In the genomic region with DNA sequence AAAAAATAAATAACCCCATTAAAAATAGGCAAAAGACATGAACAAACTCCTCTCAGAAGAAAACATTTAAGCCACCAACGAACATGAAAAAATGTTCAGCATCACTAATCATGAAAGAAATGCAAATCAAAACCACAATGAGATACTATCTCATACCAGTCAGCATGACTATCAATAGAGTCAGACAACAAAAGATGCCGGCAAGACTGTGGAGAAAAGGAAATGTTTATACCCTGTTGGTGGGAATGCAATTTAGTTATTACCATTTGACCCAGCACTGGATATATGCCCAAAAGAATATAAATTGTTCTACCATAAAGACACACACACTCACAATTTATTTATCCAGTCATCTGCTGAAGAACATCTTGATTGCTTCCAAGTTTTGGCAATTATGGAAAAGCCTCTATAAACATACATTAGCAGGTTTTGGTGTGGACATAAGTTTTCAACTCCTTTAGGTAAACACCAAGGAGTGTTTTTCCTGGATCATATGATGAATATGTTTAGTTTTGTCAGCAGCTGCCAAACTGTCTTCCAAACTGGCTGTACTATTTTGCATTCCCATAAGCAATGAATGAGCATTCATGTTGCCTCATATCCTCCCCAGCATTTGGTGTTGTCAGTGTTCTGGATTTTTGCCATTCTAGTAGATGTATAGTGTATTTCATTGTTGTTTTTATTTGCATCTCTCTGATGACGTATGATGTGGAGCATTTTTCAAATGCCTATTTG, we compare ENCODE assay signal across 17 cellular contexts. TPM values are rescaled to one million over a fixed set of nuclear protein-coding genes. Genes with fewer than 3 reads are reported as not detected.
DNase-seq lines count a peak whose midpoint lies in the region; ATAC-seq, FAIRE-seq and TF ChIP-seq lines count a peak whose summit lies in the region.
"Had no signal": no experiment of that assay in that cellular context is flagged by ENCODE, and none has a peak within 500 bp of the region (broad histone marks: within the 10 kb centered on the region; RNA-seq: fewer than 3 reads in every experiment).

No MANE protein-coding gene starts in this region.

- H3K79me2 ChIP-seq in K562 (ENCODE audit: control insufficient read depth, insufficient read depth, low read length), result no peaks in the 10 kb centered on the region

- H3K9me3 Mint-ChIP-seq in memory B cell, result peaks cover 26% of the 10 kb centered on the region

- ATAC-seq in K562, result no peak
- peak; percentile 53 for ATAC-seq in memory B cell (ENCODE audit: low read depth)
- ATAC-seq: naive thymus-derived CD4-positive, alpha-beta T cell; Panc1; sciatic nerve had no signal

- peaks cover 7% of the 10 kb centered on the region for H3K4me1 Mint-ChIP-seq in memory B cell
- H3K4me1 Mint-ChIP-seq: naive thymus-derived CD4-positive, alpha-beta T cell had no signal

- FAIRE-seq in K562 (lab: Jason Lieb, UNC), result no peak
- FAIRE-seq: kidney had no signal

- no peaks in the 10 kb centered on the region for H3K27me3 Mint-ChIP-seq in memory B cell

- H3K4me2 ChIP-seq in K562 (ENCODE audit: insufficient read depth, low read length), result no peak overlapping the region

- H3K4me3 Mint-ChIP-seq in memory B cell, result no peak overlapping the region
- H3K4me3 Mint-ChIP-seq: naive thymus-derived CD4-positive, alpha-beta T cell had no signal

- H3K27me3 ChIP-seq in MG63, result no peaks in the 10 kb centered on the region
- H3K27me3 ChIP-seq in K562 (ENCODE audit: control insufficient read depth in 2 of 2, insufficient read depth in 2 of 2, low read length in 2 of 2), result no peaks in the 10 kb centered on the region
- H3K27me3 ChIP-seq in adrenal gland, result no peaks in the 10 kb centered on the region
- no peaks in the 10 kb centered on the region for H3K27me3 ChIP-seq in ovary

- DNase-seq in EH (ENCODE audit: low read depth) (peak; percentile 49), MG63 (peak; percentile 55), K562 (ENCODE audit: extremely low read depth in 1 of 4, low spot score in 3 of 4) (no peak), memory B cell (ENCODE audit: low spot score in 2 of 2) (no peak), adrenal gland (no peak), ovary (no peak), COR-L47 (lab: John Stamatoyannopoulos, UW) (no peak)
- DNase-seq in activated CD8-positive, alpha-beta memory T cell treated with anti-CD3 and anti-CD28 coated beads for 24 hours, result no peak
- DNase-seq: activated CD4-positive, alpha-beta T cell treated with anti-CD3 and anti-CD28 coated beads, Interleukin-2, amount 50 U/mL, for 48 hours; cerebellar nuclear complex; kidney; naive thymus-derived CD4-positive, alpha-beta T cell; T-helper 9 cell had no signal

- intact Hi-C loops in K562 (cut with micrococcal nuclease) (no loop called here), adrenal gland (cut with DNase I) (no loop called here), ovary (cut with DNase I) (no loop called here)

- H3K27ac Mint-ChIP-seq in memory B cell, result no peak overlapping the region
- H3K27ac Mint-ChIP-seq: naive thymus-derived CD4-positive, alpha-beta T cell had no signal

- peaks cover 14% of the 10 kb centered on the region; the same call in 1 of the 2 replicates for H3K9me3 ChIP-seq in MG63
- H3K9me3 ChIP-seq in K562 (replicated peaks; ENCODE audit: control insufficient read depth, insufficient read depth, low read depth, low read length), result no peaks in the 10 kb centered on the region; the same call in 1 of the 2 replicates
- H3K9me3 ChIP-seq in adrenal gland (replicated peaks in 1 of 3), result peaks cover 0 to 5% (median 0%) of the 10 kb centered on the region in 3 donors
- H3K9me3 ChIP-seq in ovary, result no peaks in the 10 kb centered on the region

- no peak for TF ChIP-seq CTCF in K562 (IDR thresholded peaks at IDR 0.05 in 2 of 3, conservative IDR thresholded peaks at IDR 0.05 in 1 of 3; ENCODE audit: insufficient read depth in 2 of 3, low read depth in 1 of 3, low read length in 3 of 3)
- no peak for TF ChIP-seq CTCF in adrenal gland (IDR thresholded peaks at IDR 0.05)
- TF ChIP-seq CTCF in ovary (IDR thresholded peaks at IDR 0.05), result no peak

- no peak overlapping the region for H2AFZ ChIP-seq in K562 (ENCODE audit: low read depth, low read length)

- H3K4me1 ChIP-seq in K562 (replicated peaks in 1 of 2; ENCODE audit: control insufficient read depth in 2 of 2, insufficient read depth in 2 of 2, low read length in 2 of 2), result no peaks in the 10 kb centered on the region
- no peaks in the 10 kb centered on the region for H3K4me1 ChIP-seq in adrenal gland (replicated peaks in 1 of 2)
- no peaks in the 10 kb centered on the region for H3K4me1 ChIP-seq in ovary (ENCODE audit: insufficient read depth)

- BruUV-seq in K562 (replicated peaks; lab: Mats Ljungman, UMichigan), result no TSS peak

- TF ChIP-seq EP300 in K562 (IDR thresholded peaks at IDR 0.05; ENCODE audit: low read length), result no peak
- TF ChIP-seq EP300 in ovary (IDR thresholded peaks at IDR 0.05), result no peak

- H3K27ac ChIP-seq in K562 (ENCODE audit: extremely low read depth, low read depth, low read length) (no peak overlapping the region), adrenal gland (no peak overlapping the region), ovary (no peak overlapping the region)

- POLR2A ChIA-PET in K562 (lab: Yijun Ruan, JAX), result no interaction called here

- WGBS in K562 (ENCODE audit: insufficient coverage, low coverage, missing lambda C conversion rate), result 51% methylated on average over 3 of the region's 3 CpGs
- 60 to 72% (median 63%) methylated on average over 3 of the region's 3 CpGs for WGBS in adrenal gland, 4 donors
- 63 to 70% (median 63%) methylated on average over 3 of the region's 3 CpGs for WGBS in ovary, 3 donors

- no peak overlapping the region for H3K4me3 ChIP-seq in MG63
- no peak overlapping the region for H3K4me3 ChIP-seq in K562
- no peak overlapping the region for H3K4me3 ChIP-seq in adrenal gland
- H3K4me3 ChIP-seq in ovary, result no peak overlapping the region

- no peaks in the 10 kb centered on the region for H3K9me1 ChIP-seq in K562 (ENCODE audit: control insufficient read depth, insufficient read depth, low read length)

- CTCF ChIA-PET in K562 (lab: Yijun Ruan, JAX; ENCODE audit: low intra/inter-chr PET ratio), result no interaction called here

- TF ChIP-seq RAD21 in K562 (CRISPR knock-in tag; conservative IDR thresholded peaks at IDR 0.05 in 1 of 2, IDR thresholded peaks at IDR 0.05 in 1 of 2), result no peak

- in situ Hi-C loops in K562 (cut with MboI), result no loop called here

- no peak for TF ChIP-seq POLR2A in K562 (conservative IDR thresholded peaks at IDR 0.05)
- no peak for TF ChIP-seq POLR2A in adrenal gland (IDR thresholded peaks at IDR 0.05)
- TF ChIP-seq POLR2A in ovary (IDR thresholded peaks at IDR 0.05), result no peak

- H3K9ac ChIP-seq in K562 (ENCODE audit: insufficient read depth in 1 of 2, low read depth in 2 of 2, low read length in 2 of 2), result no peak overlapping the region

- no peaks in the 10 kb centered on the region for H4K20me1 ChIP-seq in K562 (replicated peaks; ENCODE audit: control insufficient read depth, insufficient read depth, low read length)

- H3K36me3 ChIP-seq in MG63 (no peaks in the 10 kb centered on the region), K562 (ENCODE audit: control insufficient read depth, insufficient read depth, low read length) (no peaks in the 10 kb centered on the region; the same call in 2 of the 3 replicates), adrenal gland (replicated peaks in 1 of 2) (no peaks in the 10 kb centered on the region), ovary (no peaks in the 10 kb centered on the region)

- peaks cover 1% of the 10 kb centered on the region for H3K36me3 Mint-ChIP-seq in memory B cell

RNA-seq across cellular contexts. Expression of gene OR8D1, which starts 28.0 kb away (rescaled TPM):
- not detected in 2 replicates for total RNA-seq in MG63 (2014; rRNA removed; shearing (Covaris generic); ENCODE audit: low replicate concordance)
- 0.07 TPM in 1 of 2 replicates, not detected in the other for total RNA-seq in K562 (2011; cell fraction: chromatin; rRNA removed; ENCODE audit: low replicate concordance)
- not detected in 2 replicates for total RNA-seq in K562 (2011; cell fraction: nucleolus; rRNA removed)
- not detected in 2 replicates for total RNA-seq in K562 (2011; cell fraction: nucleoplasm; rRNA removed)
- total RNA-seq in K562 (2014; rRNA removed), result not detected in 2 replicates
- not detected in 2 replicates for total RNA-seq in K562 (2014; rRNA removed; fragmentation: Illumina TruSeq; extraction: Trizol)
- total RNA-seq in K562 (2015; rRNA removed; fragmentation: Illumina TruSeq; extraction: Trizol), result not detected in 2 replicates
- total RNA-seq in K562 (2021), result not detected in 2 replicates
- polyA plus RNA-seq in K562 (2011; rRNA removed), result not detected in 2 replicates
- not detected in 2 replicates for polyA plus RNA-seq in K562 (2011; cell fraction: cytosol; rRNA removed)
- not detected in 2 replicates for polyA plus RNA-seq in K562 (2011; cell fraction: nucleus; rRNA removed)
- 0.16 and 0.51 TPM in 2 replicates for polyA plus RNA-seq in K562 (2012)
- polyA plus RNA-seq in K562 (2014; fragmentation: Illumina TruSeq; extraction: Trizol), result not detected in 2 replicates
- under 1 TPM; 0.08 to 0.55 TPM for polyA plus RNA-seq in K562 (2014; fragmentation: Nextera tagmentation; extraction: Ambion mirVana)
- not detected in 2 replicates for polyA plus RNA-seq in K562 (2014; rRNA removed)
- polyA minus RNA-seq in K562 (2011; rRNA and poly(A)+ RNA removed), result 0.03 TPM in 1 of 2 replicates, not detected in the other
- polyA minus RNA-seq in K562 (2011; cell fraction: cytosol; rRNA and poly(A)+ RNA removed), result not detected in 2 replicates
- polyA minus RNA-seq in K562 (2011; cell fraction: nucleus; rRNA and poly(A)+ RNA removed), result 0.11 and 0.13 TPM in 2 replicates
- not detected for total RNA-seq in adrenal gland
- polyA plus RNA-seq in adrenal gland, result not detected
- not detected for total RNA-seq in ovary
- polyA plus RNA-seq in ovary, result not detected
- total RNA-seq: kidney; naive thymus-derived CD4-positive, alpha-beta T cell; sciatic nerve; temporal lobe had no signal
- polyA plus RNA-seq: esophagus; naive thymus-derived CD4-positive, alpha-beta T cell had no signal

RNA-seq across cellular contexts. Expression of gene OR8G5, which starts 29.6 kb away (rescaled TPM):
- total RNA-seq in MG63 (2014; rRNA removed; shearing (Covaris generic); ENCODE audit: low replicate concordance), result not detected in 2 replicates
- 8.5 and 21.4 TPM in 2 replicates for total RNA-seq in K562 (2011; cell fraction: chromatin; rRNA removed; ENCODE audit: low replicate concordance)
- 6.0 and 7.1 TPM in 2 replicates for total RNA-seq in K562 (2011; cell fraction: nucleolus; rRNA removed)
- 19.7 and 25.6 TPM in 2 replicates for total RNA-seq in K562 (2011; cell fraction: nucleoplasm; rRNA removed)
- total RNA-seq in K562 (2014; rRNA removed), result 0.18 and 0.94 TPM in 2 replicates
- 1.9 and 2.6 TPM in 2 replicates for total RNA-seq in K562 (2014; rRNA removed; fragmentation: Illumina TruSeq; extraction: Trizol)
- 2.3 and 2.6 TPM in 2 replicates for total RNA-seq in K562 (2015; rRNA removed; fragmentation: Illumina TruSeq; extraction: Trizol)
- total RNA-seq in K562 (2021), result 1.4 and 1.7 TPM in 2 replicates
- 2.2 and 3.8 TPM in 2 replicates for polyA plus RNA-seq in K562 (2011; rRNA removed)
- polyA plus RNA-seq in K562 (2011; cell fraction: cytosol; rRNA removed), result 2.2 and 2.5 TPM in 2 replicates
- polyA plus RNA-seq in K562 (2011; cell fraction: nucleus; rRNA removed), result 4.6 and 4.7 TPM in 2 replicates
- polyA plus RNA-seq in K562 (2012), result 1.6 and 3.5 TPM in 2 replicates
- 1.7 and 2.1 TPM in 2 replicates for polyA plus RNA-seq in K562 (2014; fragmentation: Illumina TruSeq; extraction: Trizol)
- 1 to 10 TPM in 1 of 2 experiments, under 1 TPM in 1; 0.98 to 1.2 TPM for polyA plus RNA-seq in K562 (2014; fragmentation: Nextera tagmentation; extraction: Ambion mirVana)
- 1.5 and 1.7 TPM in 2 replicates for polyA plus RNA-seq in K562 (2014; rRNA removed)
- polyA minus RNA-seq in K562 (2011; rRNA and poly(A)+ RNA removed), result 12.7 and 13.4 TPM in 2 replicates
- 2.0 TPM in 1 of 2 replicates, not detected in the other for polyA minus RNA-seq in K562 (2011; cell fraction: cytosol; rRNA and poly(A)+ RNA removed)
- polyA minus RNA-seq in K562 (2011; cell fraction: nucleus; rRNA and poly(A)+ RNA removed), result 11.0 and 18.0 TPM in 2 replicates
- total RNA-seq in adrenal gland, result not detected
- not detected for polyA plus RNA-seq in adrenal gland
- not detected for total RNA-seq in ovary
- polyA plus RNA-seq in ovary, result not detected
- total RNA-seq: kidney; naive thymus-derived CD4-positive, alpha-beta T cell; sciatic nerve; temporal lobe had no signal
- polyA plus RNA-seq: esophagus; naive thymus-derived CD4-positive, alpha-beta T cell had no signal

RNA-seq across cellular contexts. Expression of gene OR8D2, which starts 34.2 kb away (rescaled TPM):
- total RNA-seq in MG63 (2014; rRNA removed; shearing (Covaris generic); ENCODE audit: low replicate concordance), result not detected in 2 replicates
- total RNA-seq in K562 (2011; cell fraction: chromatin; rRNA removed; ENCODE audit: low replicate concordance), result not detected in 2 replicates
- total RNA-seq in K562 (2011; cell fraction: nucleolus; rRNA removed), result not detected in 2 replicates
- not detected in 2 replicates for total RNA-seq in K562 (2011; cell fraction: nucleoplasm; rRNA removed)
- not detected in 2 replicates for total RNA-seq in K562 (2014; rRNA removed)
- not detected in 2 replicates for total RNA-seq in K562 (2014; rRNA removed; fragmentation: Illumina TruSeq; extraction: Trizol)
- total RNA-seq in K562 (2015; rRNA removed; fragmentation: Illumina TruSeq; extraction: Trizol), result not detected in 2 replicates
- total RNA-seq in K562 (2021), result not detected in 2 replicates
- not detected in 2 replicates for polyA plus RNA-seq in K562 (2011; rRNA removed)
- not detected in 2 replicates for polyA plus RNA-seq in K562 (2011; cell fraction: cytosol; rRNA removed)
- not detected in 2 replicates for polyA plus RNA-seq in K562 (2011; cell fraction: nucleus; rRNA removed)
- 0.12 and 0.15 TPM in 2 replicates for polyA plus RNA-seq in K562 (2012)
- not detected in 2 replicates for polyA plus RNA-seq in K562 (2014; fragmentation: Illumina TruSeq; extraction: Trizol)
- polyA plus RNA-seq in K562 (2014; fragmentation: Nextera tagmentation; extraction: Ambion mirVana), result under 1 TPM; 0.06 to 0.21 TPM
- not detected in 2 replicates for polyA plus RNA-seq in K562 (2014; rRNA removed)
- not detected in 2 replicates for polyA minus RNA-seq in K562 (2011; rRNA and poly(A)+ RNA removed)
- polyA minus RNA-seq in K562 (2011; cell fraction: cytosol; rRNA and poly(A)+ RNA removed), result not detected in 2 replicates
- polyA minus RNA-seq in K562 (2011; cell fraction: nucleus; rRNA and poly(A)+ RNA removed), result 0.40 TPM in 1 of 2 replicates, not detected in the other
- total RNA-seq in adrenal gland, result not detected
- polyA plus RNA-seq in adrenal gland, result not detected
- total RNA-seq in ovary, result not detected
- not detected for polyA plus RNA-seq in ovary
- total RNA-seq: kidney; naive thymus-derived CD4-positive, alpha-beta T cell; sciatic nerve; temporal lobe had no signal
- polyA plus RNA-seq: esophagus; naive thymus-derived CD4-positive, alpha-beta T cell had no signal

RNA-seq across cellular contexts. Expression of gene OR8G1, which starts 44.9 kb away (rescaled TPM):
- not detected in 2 replicates for total RNA-seq in MG63 (2014; rRNA removed; shearing (Covaris generic); ENCODE audit: low replicate concordance)
- 10.0 and 24.8 TPM in 2 replicates for total RNA-seq in K562 (2011; cell fraction: chromatin; rRNA removed; ENCODE audit: low replicate concordance)
- 2.3 and 6.2 TPM in 2 replicates for total RNA-seq in K562 (2011; cell fraction: nucleolus; rRNA removed)
- total RNA-seq in K562 (2011; cell fraction: nucleoplasm; rRNA removed), result 26.1 and 54.7 TPM in 2 replicates
- 0.57 and 0.59 TPM in 2 replicates for total RNA-seq in K562 (2014; rRNA removed)
- total RNA-seq in K562 (2014; rRNA removed; fragmentation: Illumina TruSeq; extraction: Trizol), result 1.4 and 1.7 TPM in 2 replicates
- total RNA-seq in K562 (2015; rRNA removed; fragmentation: Illumina TruSeq; extraction: Trizol), result 0.91 and 1.7 TPM in 2 replicates
- 0.44 and 0.54 TPM in 2 replicates for total RNA-seq in K562 (2021)
- polyA plus RNA-seq in K562 (2011; rRNA removed), result 0.57 and 0.83 TPM in 2 replicates
- 0.15 and 0.19 TPM in 2 replicates for polyA plus RNA-seq in K562 (2011; cell fraction: cytosol; rRNA removed)
- 3.8 and 4.1 TPM in 2 replicates for polyA plus RNA-seq in K562 (2011; cell fraction: nucleus; rRNA removed)
- 0.18 and 0.32 TPM in 2 replicates for polyA plus RNA-seq in K562 (2012)
- polyA plus RNA-seq in K562 (2014; fragmentation: Illumina TruSeq; extraction: Trizol), result 0.10 and 0.25 TPM in 2 replicates
- polyA plus RNA-seq in K562 (2014; fragmentation: Nextera tagmentation; extraction: Ambion mirVana), result under 1 TPM in 1 of 2 experiments, not detected in 1; 0.03 TPM
- 0.12 and 0.16 TPM in 2 replicates for polyA plus RNA-seq in K562 (2014; rRNA removed)
- polyA minus RNA-seq in K562 (2011; rRNA and poly(A)+ RNA removed), result 13.4 and 16.2 TPM in 2 replicates
- not detected in 2 replicates for polyA minus RNA-seq in K562 (2011; cell fraction: cytosol; rRNA and poly(A)+ RNA removed)
- polyA minus RNA-seq in K562 (2011; cell fraction: nucleus; rRNA and poly(A)+ RNA removed), result 18.0 and 19.9 TPM in 2 replicates
- not detected for total RNA-seq in adrenal gland
- not detected for polyA plus RNA-seq in adrenal gland
- total RNA-seq in ovary, result not detected
- not detected for polyA plus RNA-seq in ovary
- total RNA-seq: kidney; naive thymus-derived CD4-positive, alpha-beta T cell; sciatic nerve; temporal lobe had no signal
- polyA plus RNA-seq: esophagus; naive thymus-derived CD4-positive, alpha-beta T cell had no signal

Comparison
In these comparisons a context has a peak if more than half of its experiments do, and no peak if none do; other contexts are left out.
1. DNase-seq: peak in EH (single experiment) and MG63 (single experiment); none in K562 (0 of 4), memory B cell (0 of 2), activated CD8-positive, alpha-beta memory T cell treated with anti-CD3 and anti-CD28 coated beads for 24 hours (single experiment), adrenal gland (0 of 7), ovary (0 of 5) and COR-L47 (single experiment).